In genomic region chr16:75745242-75745641, GRCh38 we compare ENCODE assay signal across 23 cellular contexts.
DNase-seq lines count a peak whose midpoint lies in the region; ATAC-seq lines count a peak whose summit lies in the region.
"Had no signal": no experiment of that assay in that cellular context is flagged by ENCODE, and none has a peak within 500 bp of the region (broad histone marks: within the 10 kb centered on the region; RNA-seq: fewer than 3 reads in every experiment).

No MANE protein-coding gene starts in this region.

- peak; percentile 6 for DNase-seq in NOMO-1 treated with dmso at 0.1 percent for 144 hours (lab: John Stamatoyannopoulos, UW; ENCODE audit: unreplicated experiment)
- no peak for DNase-seq in NCI-H187 treated with DMSO at 0.1 percent for 48 hours (lab: John Stamatoyannopoulos, UW)
- no peak for DNase-seq in NCI-H128 (lab: John Stamatoyannopoulos, UW; ENCODE audit: unreplicated experiment)
- no peak for DNase-seq in NCI-H1436 treated with DMSO at 0.1 percent for 48 hours (lab: John Stamatoyannopoulos, UW)
- no peak for DNase-seq in activated CD8-positive, alpha-beta memory T cell treated with anti-CD3 and anti-CD28 coated beads, Interleukin-2, amount 50 U/mL, for 48 hours
- DNase-seq: activated CD4-positive, CD25-positive, alpha-beta regulatory T cell treated with anti-CD3 and anti-CD28 coated beads, Interleukin-2, amount 50 U/mL, for 72 hours; activated CD8-positive, alpha-beta T cell treated with anti-CD3 and anti-CD28 coated beads, Interleukin-2, amount 10 ng/mL, durations not matched to agents 7 days and 5 days; activated T-cell treated with anti-CD3 and anti-CD28 coated beads, Interleukin-2, amount 50 U/mL, for 1 hour; BE2C; colonic mucosa; DMS79 treated with DMSO at 0.1 percent for 48 hours; hippocampal formation; NCI-H1105 treated with DMSO at 0.1 percent for 48 hours; NCI-H2171; NCI-H524 treated with DMSO at 0.1 percent for 48 hours; pancreas; right cardiac atrium; SHP77; trophoblast cell had no signal

- ATAC-seq in GM18502 (IDR thresholded peaks at IDR 0.05; ENCODE audit: poor library complexity, unreplicated experiment): peak; percentile 71
- peak; percentile 41 for ATAC-seq in GM21526 (IDR thresholded peaks at IDR 0.05; ENCODE audit: low FRiP score, unreplicated experiment)
- ATAC-seq in HG03103 (IDR thresholded peaks at IDR 0.05; ENCODE audit: low read depth, unreplicated experiment): peak; percentile 45
- ATAC-seq: A549; activated CD8-positive, alpha-beta T cell treated with anti-CD3 and anti-CD28 coated beads, Interleukin-2, amount 10 ng/mL, durations not matched to agents 7 days and 5 days; pancreas; right cardiac atrium had no signal
